ENCODE assay signal across 9 cellular contexts in genomic region chr9:16100596-16101091, GRCh38.
A peak's percentile ranks its signal among the peaks of the same experiment; 100 is the strongest.
DNase-seq lines count a peak whose midpoint lies in the region; ATAC-seq and TF ChIP-seq lines count a peak whose summit lies in the region.
"Had no signal": no experiment of that assay in that cellular context is flagged by ENCODE, and none has a peak within 500 bp of the region (broad histone marks: within the 10 kb centered on the region; RNA-seq: fewer than 3 reads in every experiment).

No MANE protein-coding gene starts in this region.

- TF ChIP-seq CTCF in progenitor cell of endocrine pancreas (IDR thresholded peaks at IDR 0.05; ENCODE audit: unreplicated experiment), result no peak

- ATAC-seq in HG03039 (IDR thresholded peaks at IDR 0.05; ENCODE audit: unreplicated experiment), result no peak
- ATAC-seq in GM21360 (IDR thresholded peaks at IDR 0.05; ENCODE audit: unreplicated experiment), result no peak
- no peak for ATAC-seq in HG02885 (IDR thresholded peaks at IDR 0.05; ENCODE audit: poor library complexity, unreplicated experiment)

- H3K9me3 Mint-ChIP-seq in progenitor cell of endocrine pancreas (ENCODE audit: low read depth), result no peaks in the 10 kb centered on the region

- peak overlapping the region; percentile 86 for H3K27ac Mint-ChIP-seq in progenitor cell of endocrine pancreas

- H3K4me1 Mint-ChIP-seq in progenitor cell of endocrine pancreas (ENCODE audit: low read depth), result peaks cover 42% of the 10 kb centered on the region

- H3K36me3 Mint-ChIP-seq in progenitor cell of endocrine pancreas (ENCODE audit: insufficient read depth), result no peaks in the 10 kb centered on the region

- H3K27me3 Mint-ChIP-seq in progenitor cell of endocrine pancreas, result no peaks in the 10 kb centered on the region

- DNase-seq in ELF-1 (ENCODE audit: low read depth, low spot score) (peak; percentile 59), ecto neural progenitor cell (ENCODE audit: low spot score) (peak; percentile 65), iris pigment epithelial cell (ENCODE audit: low read depth) (peak; percentile 95), progenitor cell of endocrine pancreas (ENCODE audit: low spot score, unreplicated experiment) (peak; percentile 10), AML-193 (lab: John Stamatoyannopoulos, UW) (no peak)
- DNase-seq: NCI-H2081 treated with DMSO at 0.1 percent for 48 hours had no signal

- H3K4me3 Mint-ChIP-seq in progenitor cell of endocrine pancreas (ENCODE audit: low read depth), result no peak overlapping the region

Comparison
In these comparisons a context has a peak if more than half of its experiments do, and no peak if none do; other contexts are left out.
1. DNase-seq: peak in ELF-1 (single experiment), ecto neural progenitor cell (single experiment), iris pigment epithelial cell (single experiment) and progenitor cell of endocrine pancreas (single experiment); none in AML-193 (0 of 2).